8 cellular contexts compared by ENCODE assay signal in genomic region chr10:71396084-71396713, GRCh38. TPM values are rescaled to one million over a fixed set of nuclear protein-coding genes. Genes with fewer than 3 reads are reported as not detected.
DNase-seq lines count a peak whose midpoint lies in the region; ATAC-seq and TF ChIP-seq lines count a peak whose summit lies in the region.

No MANE protein-coding gene starts in this region.

- peak overlapping the region; percentile 46 for H3K4me3 Mint-ChIP-seq in T-helper 2 cell treated with Interferon-gamma antibody and Interleukin-4, amounts not matched to agents 5 μg/mL and 100 μg/mL, for 36 hours

- H3K36me3 ChIP-seq in endocrine pancreas (ENCODE audit: control insufficient read depth, insufficient read depth, low read length) (no peaks in the 10 kb centered on the region), mucosa of descending colon (ENCODE audit: low read depth) (no peaks in the 10 kb centered on the region)

- peak; percentile 60 for ATAC-seq in mucosa of descending colon
- ATAC-seq in HG02981 (IDR thresholded peaks at IDR 0.05; ENCODE audit: unreplicated experiment): no peak
- no peak for ATAC-seq in HG02798 (IDR thresholded peaks at IDR 0.05; ENCODE audit: poor library complexity, unreplicated experiment)

- DNase-seq in COLO668 (lab: John Stamatoyannopoulos, UW; ENCODE audit: unreplicated experiment) (peak; percentile 54), HuH-7.5 (ENCODE audit: low spot score) (peak; percentile 54), mucosa of descending colon (peak in 2 of 3 donors; percentile 44 to 61), ureter (ENCODE audit: low spot score) (peak; percentile 66)
- DNase-seq in T-helper 2 cell treated with Interferon-gamma antibody and Interleukin-4, amounts not matched to agents 5 μg/mL and 100 μg/mL, for 36 hours (ENCODE audit: low spot score): no peak

- peaks cover 13% of the 10 kb centered on the region for H3K27me3 ChIP-seq in endocrine pancreas (ENCODE audit: control insufficient read depth, insufficient read depth, low read length)

- intact Hi-C loops in mucosa of descending colon (cut with DNase I, micrococcal nuclease): loop anchor here (10.0 kb wide), 1 partner anchor 169 kb away; no protein-coding TSS in a partner anchor

- no peaks in the 10 kb centered on the region for H3K36me3 Mint-ChIP-seq in T-helper 2 cell treated with Interferon-gamma antibody and Interleukin-4, amounts not matched to agents 5 μg/mL and 100 μg/mL, for 36 hours (ENCODE audit: low read depth)

- H3K4me1 ChIP-seq in endocrine pancreas (ENCODE audit: control insufficient read depth, insufficient read depth, low read length) (no peaks in the 10 kb centered on the region), mucosa of descending colon (ENCODE audit: low read depth) (peaks cover 10% of the 10 kb centered on the region)

- TF ChIP-seq CTCF in mucosa of descending colon (IDR thresholded peaks at IDR 0.05): no peak

- no peaks in the 10 kb centered on the region for H3K9me3 Mint-ChIP-seq in T-helper 2 cell treated with Interferon-gamma antibody and Interleukin-4, amounts not matched to agents 5 μg/mL and 100 μg/mL, for 36 hours

- H3K9me3 ChIP-seq in endocrine pancreas (ENCODE audit: control insufficient read depth, low read length) (no peaks in the 10 kb centered on the region), mucosa of descending colon (no peaks in the 10 kb centered on the region)

- H3K27ac Mint-ChIP-seq in T-helper 2 cell treated with Interferon-gamma antibody and Interleukin-4, amounts not matched to agents 5 μg/mL and 100 μg/mL, for 36 hours: no peak overlapping the region

- peaks cover 56% of the 10 kb centered on the region for H3K27me3 Mint-ChIP-seq in T-helper 2 cell treated with Interferon-gamma antibody and Interleukin-4, amounts not matched to agents 5 μg/mL and 100 μg/mL, for 36 hours (ENCODE audit: low read depth)

- peak overlapping the region; percentile 41 for H3K9ac ChIP-seq in endocrine pancreas (ENCODE audit: control insufficient read depth, insufficient read depth, low read length)

- no peaks in the 10 kb centered on the region for H3K4me1 Mint-ChIP-seq in T-helper 2 cell treated with Interferon-gamma antibody and Interleukin-4, amounts not matched to agents 5 μg/mL and 100 μg/mL, for 36 hours (ENCODE audit: low read depth)

- no peak overlapping the region for H3K4me3 ChIP-seq in endocrine pancreas (ENCODE audit: control insufficient read depth, insufficient read depth, low read length)
- H3K4me3 ChIP-seq in mucosa of descending colon: no peak overlapping the region

RNA-seq across cellular contexts. Expression of gene CDH23, which starts 0.5 kb away (rescaled TPM):
- total RNA-seq in mucosa of descending colon (1 to 10 TPM; 1.8 to 3.6 (median 3.0) TPM), ureter (79.3 TPM)

Comparison
In these comparisons a context has a peak if more than half of its experiments do, and no peak if none do; other contexts are left out.
1. RNA of gene CDH23, which starts 0.5 kb away (total RNA-seq): 79.3 TPM in ureter (single experiment); 1.8 to 3.6 TPM in mucosa of descending colon; every median in the first group is over 10 times any median in the second.